In the genomic region with DNA sequence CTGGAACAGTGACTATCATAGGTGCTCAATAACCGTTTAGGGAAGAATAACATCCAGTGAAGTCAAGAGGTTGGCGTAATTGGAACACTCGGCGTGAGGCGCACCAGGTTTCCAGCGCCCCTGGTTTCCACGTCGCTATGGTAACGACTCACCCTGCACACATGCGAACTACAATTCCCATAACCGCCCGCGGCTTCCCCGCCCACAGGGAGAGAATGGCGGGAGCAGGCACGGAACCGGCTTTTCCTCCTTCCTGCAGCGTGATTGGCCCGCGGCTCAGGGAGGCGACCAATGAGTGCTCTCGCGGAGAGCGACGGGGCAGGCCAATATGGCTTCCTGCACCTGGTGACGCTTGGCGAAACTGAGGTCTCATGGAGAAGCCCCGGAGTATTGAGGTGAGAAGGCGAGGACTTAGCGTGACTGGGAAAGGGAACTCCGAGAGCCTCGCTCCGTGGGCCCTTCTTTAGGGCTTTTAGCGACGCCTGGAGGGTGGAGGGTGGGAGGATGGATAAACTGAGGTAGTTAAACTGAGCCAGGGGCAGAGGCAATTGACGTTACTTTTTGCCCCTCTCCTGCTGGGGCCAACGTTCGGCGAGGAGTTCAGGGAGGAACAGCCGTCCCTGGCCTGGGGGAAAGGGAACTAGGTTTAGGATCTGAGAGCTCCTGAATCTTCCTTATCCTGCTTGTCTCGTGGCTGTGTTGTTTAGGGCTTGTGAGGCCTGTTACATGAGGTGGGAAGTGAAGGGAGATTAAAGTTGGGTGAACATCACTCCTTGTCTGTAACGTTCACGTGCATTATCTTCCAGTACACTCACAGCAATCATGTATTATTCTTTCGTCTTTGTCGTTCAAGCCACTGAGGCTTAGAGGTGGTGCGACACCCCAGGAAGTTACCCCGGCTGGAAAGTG, we compare ENCODE assay signal across 8 cellular contexts. TPM values are rescaled to one million over a fixed set of nuclear protein-coding genes. Genes with fewer than 3 reads are reported as not detected.
DNase-seq lines count a peak whose midpoint lies in the region; ATAC-seq and TF ChIP-seq lines count a peak whose summit lies in the region.

L3MBTL2 (plus strand) TSS at position 321 of the 909 bp plus-strand sequence; CDS start at position 372, 51 bp downstream.

- ATAC-seq in CD8-positive, alpha-beta T cell: peak; percentile 100
- ATAC-seq in GM19467 (IDR thresholded peaks at IDR 0.05; ENCODE audit: unreplicated experiment) (peak; percentile 95), lower lobe of right lung (peak; percentile 99 to 100)

- intact Hi-C loops in CD8-positive, alpha-beta T cell (cut with DNase I, micrococcal nuclease): loop anchor here (1.0 to 10.0 kb wide), 13 partner anchors 8 to 870 kb away; partner anchors contain the start of genes RANGAP1 (in 2 of the 2), RBX1 (in 2 of the 2), TEF (in 2 of the 2) and MRTFA (in 1 of the 2)
- intact Hi-C loops in lower lobe of right lung (cut with DNase I): no loop called here

- TF ChIP-seq CTCF in CD8-positive, alpha-beta T cell (IDR thresholded peaks at IDR 0.05): no peak
- TF ChIP-seq CTCF in lower lobe of right lung (IDR thresholded peaks at IDR 0.05): no peak

- no peaks in the 10 kb centered on the region for H3K9me3 Mint-ChIP-seq in CD8-positive, alpha-beta T cell

- H3K4me1 ChIP-seq in CD8-positive, alpha-beta T cell (ENCODE audit: insufficient read depth, low read length): peaks cover 9% of the 10 kb centered on the region
- H3K4me1 ChIP-seq in lower lobe of right lung: peaks cover 8% of the 10 kb centered on the region

- H3K4me1 Mint-ChIP-seq in CD8-positive, alpha-beta T cell (ENCODE audit: low read depth): peaks cover 32% of the 10 kb centered on the region

- POLR2A ChIA-PET in CD8-positive, alpha-beta T cell (lab: Charles Lee): no interaction called here

- DNase-seq in CD8-positive, alpha-beta T cell: peak; percentile 96 to 99 (median 97)
- DNase-seq in HS-27A (ENCODE audit: low read depth) (peak; percentile 85), NK-92 (lab: John Stamatoyannopoulos, UW; ENCODE audit: unreplicated experiment) (peak; percentile 74), lower lobe of right lung (peak; percentile 99)
- peak; percentile 97 for DNase-seq in activated CD8-positive, alpha-beta memory T cell treated with anti-CD3 and anti-CD28 coated beads for 1 hour (ENCODE audit: extremely low read depth in 1 of 2, low read depth in 1 of 2)
- peak; percentile 99 for DNase-seq in effector CD4-positive, alpha-beta T cell
- peak; percentile 97 to 99 (median 98) for DNase-seq in stimulated activated CD4-positive, alpha-beta T cell treated with anti-CD3 and anti-CD28 coated beads, TNF-alpha, amount 100 ng/mL, for 24 hours (ENCODE audit: low read depth in 3 of 3)

- H3K4me3 Mint-ChIP-seq in CD8-positive, alpha-beta T cell: peak within 1 kb of the TSS; percentile 97

- peak within 1 kb of the TSS; percentile 77 for H3K4me3 ChIP-seq in CD8-positive, alpha-beta T cell (ENCODE audit: low read depth, low read length)
- H3K4me3 ChIP-seq in lower lobe of right lung: peak within 1 kb of the TSS; percentile 92

- H3K36me3 ChIP-seq in CD8-positive, alpha-beta T cell (ENCODE audit: insufficient read depth, low read length): peaks cover 5% of the 10 kb centered on the region
- peaks cover 20% of the 10 kb centered on the region for H3K36me3 ChIP-seq in lower lobe of right lung

- H3K9me3 ChIP-seq in CD8-positive, alpha-beta T cell (ENCODE audit: low read length): no peaks in the 10 kb centered on the region
- no peaks in the 10 kb centered on the region for H3K9me3 ChIP-seq in lower lobe of right lung

- H3K27ac ChIP-seq in CD8-positive, alpha-beta T cell (ENCODE audit: low read depth, low read length): peak within 1 kb of the TSS; percentile 60
- peak within 1 kb of the TSS; percentile 83 for H3K27ac ChIP-seq in lower lobe of right lung

- no peaks in the 10 kb centered on the region for H3K27me3 ChIP-seq in CD8-positive, alpha-beta T cell (ENCODE audit: insufficient read depth, low read length)
- no peaks in the 10 kb centered on the region for H3K27me3 ChIP-seq in lower lobe of right lung (ENCODE audit: low read depth)

- H3K27ac Mint-ChIP-seq in CD8-positive, alpha-beta T cell: peak within 1 kb of the TSS; percentile 96

- CTCF ChIA-PET in CD8-positive, alpha-beta T cell (lab: Charles Lee): no interaction called here

- H3K27me3 Mint-ChIP-seq in CD8-positive, alpha-beta T cell (ENCODE audit: low read depth): peaks cover 9% of the 10 kb centered on the region

- H3K36me3 Mint-ChIP-seq in CD8-positive, alpha-beta T cell: peaks cover 24% of the 10 kb centered on the region

RNA-seq across cellular contexts. Expression of gene L3MBTL2, which starts in this region (rescaled TPM):
- total RNA-seq in CD8-positive, alpha-beta T cell: 10 to 100 TPM; 16.3 to 20.3 TPM
- total RNA-seq in lower lobe of right lung: 22.8 TPM

Comparison
In these comparisons a context has a peak if more than half of its experiments do, and no peak if none do; other contexts are left out.
1. Peak in every context shown above with its lines: DNase-seq, ATAC-seq, H3K4me3 ChIP-seq and H3K27ac ChIP-seq.